19 cellular contexts compared by ENCODE assay signal in the genomic region with DNA sequence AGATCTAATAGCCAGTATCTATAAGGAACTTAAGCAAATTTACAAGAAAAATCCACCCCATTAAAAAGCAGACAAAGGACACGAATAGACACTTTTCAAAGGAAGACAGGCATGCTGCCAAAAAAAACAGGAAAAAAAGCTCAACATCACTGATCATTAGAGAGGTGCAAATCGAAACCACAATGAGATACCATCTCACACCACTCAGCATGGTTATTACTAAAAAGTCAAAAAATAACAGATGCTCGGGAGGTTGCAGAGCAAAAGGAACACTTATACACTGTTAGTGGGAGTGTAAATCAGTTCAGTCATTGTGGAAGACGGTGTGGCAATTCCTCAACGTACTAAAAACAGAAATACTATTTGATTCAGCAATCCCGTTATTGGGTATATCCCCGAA. TPM values are rescaled to one million over a fixed set of nuclear protein-coding genes. Genes with fewer than 3 reads are reported as not detected.
A peak's percentile ranks its signal among the peaks of the same experiment; 100 is the strongest.
DNase-seq lines count a peak whose midpoint lies in the region; FAIRE-seq and TF ChIP-seq lines count a peak whose summit lies in the region.
"Had no signal": no experiment of that assay in that cellular context is flagged by ENCODE, and none has a peak within 500 bp of the region (broad histone marks: within the 10 kb centered on the region; RNA-seq: fewer than 3 reads in every experiment).

No MANE protein-coding gene starts in this region.

- peak; percentile 4 for DNase-seq in NCI-H1092 treated with DMSO at 0.1 percent for 48 hours (lab: John Stamatoyannopoulos, UW)
- DNase-seq in NCI-H1092 (lab: John Stamatoyannopoulos, UW): no peak
- DNase-seq in GM12891 (ENCODE audit: insufficient read length, low spot score): no peak
- DNase-seq in SJCRH30: peak; percentile 3 to 37
- DNase-seq in endothelial cell of umbilical vein (ENCODE audit: low read depth, low spot score): peak; percentile 47
- DNase-seq in germinal center (ENCODE audit: low spot score): no peak
- no peak for DNase-seq in SK-N-DZ (ENCODE audit: low spot score)
- no peak for DNase-seq in foreskin fibroblast
- DNase-seq: activated CD8-positive, alpha-beta memory T cell treated with anti-CD3 and anti-CD28 coated beads, Interleukin-2, amount 50 U/mL, for 4 hours; DMS79; erythroblast; NCI-H510A; transverse colon had no signal

- no peak overlapping the region for H3K9ac ChIP-seq in endothelial cell of umbilical vein (replicated peaks; ENCODE audit: extremely low read depth, insufficient read depth, low read length)

- dilution Hi-C loops in endothelial cell of umbilical vein (cut with MboI; ENCODE audit: extremely low pct_ligation_motif_present, low sequenced_read_pairs): no loop called here

- H3K27me3 ChIP-seq in SJCRH30: no peaks in the 10 kb centered on the region
- no peaks in the 10 kb centered on the region for H3K27me3 ChIP-seq in endothelial cell of umbilical vein (ENCODE audit: control insufficient read depth in 2 of 2, insufficient read depth in 2 of 2, low read length in 2 of 2)
- H3K27me3 ChIP-seq: transverse colon had no signal

- H3K4me3 ChIP-seq in SJCRH30: no peak overlapping the region
- no peak overlapping the region for H3K4me3 ChIP-seq in endothelial cell of umbilical vein (replicated peaks in 1 of 3; ENCODE audit: insufficient read depth in 1 of 3, low read depth in 1 of 3, low read length in 3 of 3)
- no peak overlapping the region for H3K4me3 ChIP-seq in foreskin fibroblast (ENCODE audit: low read depth in 1 of 2, low read length in 2 of 2)
- H3K4me3 ChIP-seq: lung, transverse colon had no signal

- H3K9me3 ChIP-seq in SJCRH30 (replicated peaks) (no peaks in the 10 kb centered on the region), endothelial cell of umbilical vein (replicated peaks; ENCODE audit: control insufficient read depth, insufficient read depth, low read length) (no peaks in the 10 kb centered on the region)
- H3K9me3 ChIP-seq: transverse colon had no signal

- FAIRE-seq in GM12891 (lab: Jason Lieb, UNC): peak; percentile 69
- FAIRE-seq in endothelial cell of umbilical vein (lab: Jason Lieb, UNC): no peak
- FAIRE-seq: A204.1, H1, TTC549 had no signal

- TF ChIP-seq POLR2A in GM12891 (IDR thresholded peaks at IDR 0.05; ENCODE audit: low read depth, low read length) (no peak), endothelial cell of umbilical vein (IDR thresholded peaks at IDR 0.05; ENCODE audit: low read depth, low read length) (no peak)

- peaks cover 2% of the 10 kb centered on the region for H3K79me2 ChIP-seq in endothelial cell of umbilical vein (ENCODE audit: control insufficient read depth, insufficient read depth, low read length)

- POLR2A ChIA-PET in endothelial cell of umbilical vein (lab: Charles Lee): no interaction called here

- peaks cover 6% of the 10 kb centered on the region; the same call in 1 of the 2 replicates for H3K4me1 ChIP-seq in SJCRH30
- peaks cover 7% of the 10 kb centered on the region for H3K4me1 ChIP-seq in endothelial cell of umbilical vein (ENCODE audit: control insufficient read depth, extremely low read depth, insufficient read depth, low read length)
- H3K4me1 ChIP-seq: transverse colon had no signal

- no peak overlapping the region for H3K4me2 ChIP-seq in endothelial cell of umbilical vein (ENCODE audit: insufficient read depth, low read length)

- no peak overlapping the region for H2AFZ ChIP-seq in endothelial cell of umbilical vein (ENCODE audit: low read depth, low read length)

- TF ChIP-seq CTCF in endothelial cell of umbilical vein (IDR thresholded peaks at IDR 0.05; ENCODE audit: extremely low read depth in 1 of 2, insufficient read depth in 1 of 2, low read depth in 1 of 2, low read length in 2 of 2) (no peak), foreskin fibroblast (IDR thresholded peaks at IDR 0.05; ENCODE audit: low read depth, low read length) (no peak)

- no peaks in the 10 kb centered on the region for H4K20me1 ChIP-seq in endothelial cell of umbilical vein (replicated peaks; ENCODE audit: control insufficient read depth, extremely low read depth, insufficient read depth, low read length)

- 0 out of 2 replicates have a peak, but pooled peaks cover 3% of the 10 kb centered on the region for H3K36me3 ChIP-seq in SJCRH30
- no peaks in the 10 kb centered on the region for H3K36me3 ChIP-seq in endothelial cell of umbilical vein (ENCODE audit: control insufficient read depth in 2 of 2, extremely low read depth in 1 of 2, insufficient read depth in 2 of 2, low read length in 2 of 2)

- H3K27ac ChIP-seq in SJCRH30 (no peak overlapping the region), endothelial cell of umbilical vein (ENCODE audit: insufficient read depth, low read depth, low read length) (no peak overlapping the region)
- H3K27ac ChIP-seq: transverse colon had no signal

- H3K9me1 ChIP-seq in endothelial cell of umbilical vein (replicated peaks; ENCODE audit: control insufficient read depth, extremely low read depth, insufficient read depth, low read length): no peaks in the 10 kb centered on the region

- intact Hi-C loops in endothelial cell of umbilical vein (cut with micrococcal nuclease): loop anchor here (1.0 kb wide), 1 partner anchor 9 kb away; a partner anchor contains a TSS

- no TSS peak for BruUV-seq in endothelial cell of umbilical vein (replicated peaks; lab: Mats Ljungman, UMichigan)

- CTCF ChIA-PET in endothelial cell of umbilical vein (lab: Charles Lee): interaction anchor here (2.0 to 2.8 kb wide), 3 partner anchors 9 to 11 kb away, joined by 10 to 13 read pairs (median 12); a partner anchor contains a TSS

TF ChIP-seq in GM12891, 5 proteins besides CTCF, POLR2A, EP300 and RAD21:
- TF ChIP-seq SPI1 (IDR thresholded peaks at IDR 0.05; ENCODE audit: low read depth, low read length) (no peak), TAF1 (IDR thresholded peaks at IDR 0.05; ENCODE audit: low read depth, low read length) (no peak)
TF ChIP-seq in GM12891: peak in this region for 0.

TF ChIP-seq in endothelial cell of umbilical vein, 7 proteins besides CTCF, POLR2A, EP300 and RAD21:
- TF ChIP-seq EZH2 (IDR thresholded peaks at IDR 0.05; ENCODE audit: borderline replicate concordance, low read depth, low read length, severe bottlenecking) (no peak), MYC (IDR thresholded peaks at IDR 0.05; ENCODE audit: low read depth, low read length) (no peak), GATA2 (IDR thresholded peaks at IDR 0.05; ENCODE audit: insufficient read depth, insufficient read length, low read depth, low read length) (peak; percentile 44), JUN (IDR thresholded peaks at IDR 0.05; ENCODE audit: borderline replicate concordance, insufficient read depth, insufficient read length, low read depth) (no peak), POLR2AphosphoS5 (IDR thresholded peaks at IDR 0.05; ENCODE audit: insufficient read depth, low read depth, low read length) (no peak), FOS (IDR thresholded peaks at IDR 0.05; ENCODE audit: borderline replicate concordance, insufficient read depth, low read length) (no peak)
- TF ChIP-seq, protein P1, sequence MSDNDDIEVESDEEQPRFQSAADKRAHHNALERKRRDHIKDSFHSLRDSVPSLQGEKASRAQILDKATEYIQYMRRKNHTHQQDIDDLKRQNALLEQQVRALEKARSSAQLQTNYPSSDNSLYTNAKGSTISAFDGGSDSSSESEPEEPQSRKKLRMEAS (IDR thresholded peaks at IDR 0.05; ENCODE audit: insufficient read depth, insufficient read length): no peak

RNA-seq across cellular contexts. Expression of a gene that starts 9.6 kb away (rescaled TPM):
- polyA plus RNA-seq in GM12891 (2012; ENCODE audit: low read depth, missing spikeins): 120 TPM
- 40.1 and 47.1 TPM in 2 replicates for total RNA-seq in SJCRH30 (2014; rRNA removed; shearing (Covaris generic))
- total RNA-seq in endothelial cell of umbilical vein: 67.3 and 68.0 TPM in 2 replicates
- 21.6 and 25.9 TPM in 2 replicates for polyA plus RNA-seq in endothelial cell of umbilical vein
- 55.1 TPM in 2 replicates for polyA plus RNA-seq in endothelial cell of umbilical vein (2011; cell fraction: cytosol; rRNA removed)
- 38.1 and 38.3 TPM in 2 replicates for polyA plus RNA-seq in endothelial cell of umbilical vein (2011; cell fraction: nucleus; rRNA removed)
- polyA plus RNA-seq in endothelial cell of umbilical vein (2012): 114 and 139 TPM in 2 replicates
- polyA minus RNA-seq in endothelial cell of umbilical vein: 31.7 and 36.5 TPM in 2 replicates
- polyA minus RNA-seq in endothelial cell of umbilical vein (2011; cell fraction: cytosol; rRNA and poly(A)+ RNA removed): 8.4 TPM
- 40.1 and 40.5 TPM in 2 replicates for polyA minus RNA-seq in endothelial cell of umbilical vein (2011; cell fraction: nucleus; rRNA and poly(A)+ RNA removed)
- polyA plus RNA-seq in SK-N-DZ (2014; cell fraction: cytosol; rRNA removed): 50.9 and 65.2 TPM in 2 replicates
- polyA plus RNA-seq in SK-N-DZ (2014; cell fraction: nucleus; rRNA removed): 19.6 and 21.5 TPM in 2 replicates

RNA-seq across cellular contexts. Expression of a gene that starts 10.4 kb away (rescaled TPM):
- polyA plus RNA-seq in GM12891 (2012; ENCODE audit: low read depth, missing spikeins): not detected
- not detected in 2 replicates for total RNA-seq in SJCRH30 (2014; rRNA removed; shearing (Covaris generic))
- total RNA-seq in endothelial cell of umbilical vein: not detected in 2 replicates
- not detected in 2 replicates for polyA plus RNA-seq in endothelial cell of umbilical vein
- not detected in 2 replicates for polyA plus RNA-seq in endothelial cell of umbilical vein (2011; cell fraction: cytosol; rRNA removed)
- polyA plus RNA-seq in endothelial cell of umbilical vein (2011; cell fraction: nucleus; rRNA removed): not detected in 2 replicates
- polyA plus RNA-seq in endothelial cell of umbilical vein (2012): not detected in 2 replicates
- not detected in 2 replicates for polyA minus RNA-seq in endothelial cell of umbilical vein
- not detected for polyA minus RNA-seq in endothelial cell of umbilical vein (2011; cell fraction: cytosol; rRNA and poly(A)+ RNA removed)
- polyA minus RNA-seq in endothelial cell of umbilical vein (2011; cell fraction: nucleus; rRNA and poly(A)+ RNA removed): not detected in 2 replicates
- not detected in 2 replicates for polyA plus RNA-seq in SK-N-DZ (2014; cell fraction: cytosol; rRNA removed)
- polyA plus RNA-seq in SK-N-DZ (2014; cell fraction: nucleus; rRNA removed): not detected in 2 replicates
- total RNA-seq: H1, osteocyte, Right ventricle myocardium inferior, transverse colon had no signal

Comparison
In these comparisons a context has a peak if more than half of its experiments do, and no peak if none do; other contexts are left out.
1. DNase-seq: peak in NCI-H1092 treated with DMSO at 0.1 percent for 48 hours (single experiment), SJCRH30 (2 of 2) and endothelial cell of umbilical vein (single experiment); none in NCI-H1092 (single experiment), GM12891 (single experiment), germinal center (single experiment), SK-N-DZ (single experiment) and foreskin fibroblast (0 of 2).